Comparison of ENCODE assay signal across 8 cellular contexts in the genomic region with DNA sequence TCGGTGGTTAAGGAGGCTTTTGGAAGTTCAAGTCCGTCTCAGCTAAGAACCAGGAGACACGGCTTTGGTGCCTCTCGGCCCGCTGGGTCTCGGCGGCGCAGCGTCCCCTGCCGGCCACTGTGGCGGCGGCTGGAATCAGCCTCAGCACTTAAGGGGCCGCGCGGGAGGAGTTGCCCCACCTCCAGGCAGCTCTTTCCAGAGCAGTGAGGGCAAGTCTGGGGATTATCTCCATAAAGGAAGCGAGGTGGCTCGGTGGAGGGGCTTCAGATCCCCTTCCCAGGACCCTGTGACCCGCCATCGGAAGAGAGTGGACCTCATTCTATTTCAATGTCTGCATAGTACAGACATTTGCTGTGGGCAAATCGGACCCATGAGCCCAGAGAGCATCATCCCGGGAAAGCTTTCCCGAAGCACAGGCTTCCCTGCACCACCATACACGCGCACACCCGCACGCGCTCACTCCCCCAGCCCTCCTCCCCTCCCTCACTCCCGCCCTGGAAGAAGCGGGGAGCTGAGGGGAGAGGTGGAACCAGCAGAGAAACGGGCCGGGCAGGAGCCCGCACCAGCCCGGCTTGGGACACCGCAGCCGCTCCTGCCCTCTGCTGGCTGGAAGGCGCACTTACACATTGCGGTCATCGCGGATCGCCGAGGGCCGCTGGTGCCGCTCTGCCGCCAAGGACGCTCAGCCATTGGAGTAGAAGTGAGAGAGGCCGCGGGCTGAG. TPM values are rescaled to one million over a fixed set of nuclear protein-coding genes. Genes with fewer than 3 reads are reported as not detected.
A peak's percentile ranks its signal among the peaks of the same experiment; 100 is the strongest.
DNase-seq lines count a peak whose midpoint lies in the region; ATAC-seq lines count a peak whose summit lies in the region.

No MANE protein-coding gene starts in this region.

- ATAC-seq in HG02884 (IDR thresholded peaks at IDR 0.05; ENCODE audit: unreplicated experiment) (peak; percentile 90), sciatic nerve (peak; percentile 96)

- intact Hi-C loops in sciatic nerve (cut with DNase I), result loop anchor here (10.0 kb wide), 1 partner anchor 116 kb away; no protein-coding TSS in a partner anchor

- peak; percentile 69 for DNase-seq in DMS53 (lab: John Stamatoyannopoulos, UW)
- DNase-seq in DMS53 treated with DMSO at 0.1 percent for 48 hours (lab: John Stamatoyannopoulos, UW; ENCODE audit: unreplicated experiment), result no peak
- DNase-seq in NCI-H1694 (lab: John Stamatoyannopoulos, UW), result peak; percentile 66
- DNase-seq in T-helper 22 cell (ENCODE audit: low read depth), result peak; percentile 51
- peak; percentile 95 for DNase-seq in astrocyte of the hippocampus (ENCODE audit: low read depth, low spot score)
- peak; percentile 60 for DNase-seq in iPS DF 4.7 (ENCODE audit: extremely low read depth, low spot score)
- peak; percentile 90 for DNase-seq in sciatic nerve (ENCODE audit: low spot score)

RNA-seq across cellular contexts. Expression of a gene that starts 15.9 kb away (rescaled TPM):
- 3.7 TPM for total RNA-seq in sciatic nerve

RNA-seq across cellular contexts. Expression of a gene that starts 18.6 kb away (rescaled TPM):
- total RNA-seq in sciatic nerve, result 56.2 TPM

RNA-seq across cellular contexts. Expression of a gene that starts 27.9 kb away (rescaled TPM):
- total RNA-seq in sciatic nerve, result not detected

RNA-seq across cellular contexts. Expression of a gene that starts 53.7 kb away (rescaled TPM):
- total RNA-seq in sciatic nerve, result 398 TPM

RNA-seq across cellular contexts. Expression of a gene that starts 58.9 kb away (rescaled TPM):
- total RNA-seq in sciatic nerve, result 0.49 TPM
